9 cellular contexts compared by ENCODE assay signal in genomic region chr12:68613209-68613904, GRCh38. TPM values are rescaled to one million over a fixed set of nuclear protein-coding genes. Genes with fewer than 3 reads are reported as not detected.
DNase-seq lines count a peak whose midpoint lies in the region; FAIRE-seq and TF ChIP-seq lines count a peak whose summit lies in the region.
"Had no signal": no experiment of that assay in that cellular context is flagged by ENCODE, and none has a peak within 500 bp of the region (broad histone marks: within the 10 kb centered on the region; RNA-seq: fewer than 3 reads in every experiment).

No MANE protein-coding gene starts in this region.

- WGBS in mesenchymal stem cell: 97% methylated on average over 14 of the region's 18 CpGs
- WGBS in thymus: 81% methylated on average over 18 of the region's 18 CpGs

- H3K9ac ChIP-seq in mesenchymal stem cell (ENCODE audit: low read length): peak overlapping the region; percentile 99

- no peak for FAIRE-seq in D721Med (lab: Jason Lieb, UNC)

- no peak for TF ChIP-seq CTCF in D721Med (IDR thresholded peaks at IDR 0.05; ENCODE audit: insufficient read depth, missing control alignments)

- H2BK15ac ChIP-seq in mesenchymal stem cell (ENCODE audit: low read depth, poor library complexity, severe bottlenecking): peak overlapping the region; percentile 36

- H3K4me2 ChIP-seq in mesenchymal stem cell (ENCODE audit: low read length, poor library complexity, severe bottlenecking): peak overlapping the region; percentile 59

- H3K27ac ChIP-seq in mesenchymal stem cell (ENCODE audit: low read length, poor library complexity, severe bottlenecking) (no peak overlapping the region), thymus (ENCODE audit: low read depth) (peak overlapping the region; percentile 80)

- H3K36me3 Mint-ChIP-seq in activated naive CD8-positive, alpha-beta T cell: peaks cover 16% of the 10 kb centered on the region

- H3K36me3 ChIP-seq in mesenchymal stem cell (ENCODE audit: control insufficient read depth in 1 of 2, insufficient read depth in 2 of 2, low read depth in 1 of 2, low read length in 2 of 2) (peaks cover 0 to 4% of the 10 kb centered on the region in 2 experiments), thymus (ENCODE audit: control insufficient read depth, insufficient read depth) (peaks cover 5% of the 10 kb centered on the region)

- H3K4me3 ChIP-seq in mesenchymal stem cell (ENCODE audit: insufficient read depth in 1 of 2, low read depth in 1 of 2, low read length in 2 of 2) (peak overlapping the region in 1 of 2 experiments; percentile 83), thymus (ENCODE audit: low read length) (peak overlapping the region; percentile 95)

- no peaks in the 10 kb centered on the region for H3K9me3 Mint-ChIP-seq in activated naive CD8-positive, alpha-beta T cell (ENCODE audit: low read depth)

- no peak overlapping the region for H3K14ac ChIP-seq in mesenchymal stem cell (ENCODE audit: low read length in 2 of 2)

- H3K4me1 Mint-ChIP-seq in activated naive CD8-positive, alpha-beta T cell (ENCODE audit: low read depth): peaks cover 56% of the 10 kb centered on the region

- H3K18ac ChIP-seq in mesenchymal stem cell (ENCODE audit: low read depth in 1 of 2, low read length in 2 of 2): no peak overlapping the region

- no peak overlapping the region for H2BK120ac ChIP-seq in mesenchymal stem cell (ENCODE audit: low read depth, low read length)

- peak overlapping the region; percentile 95 for H3K27ac Mint-ChIP-seq in activated naive CD8-positive, alpha-beta T cell

- H2AFZ ChIP-seq in mesenchymal stem cell (ENCODE audit: low read depth, low read length): no peak overlapping the region

- H3K27me3 ChIP-seq in mesenchymal stem cell (ENCODE audit: control insufficient read depth in 1 of 2, insufficient read depth in 1 of 2, low read length in 2 of 2) (no peaks in the 10 kb centered on the region), thymus (ENCODE audit: control insufficient read depth, insufficient read depth) (no peaks in the 10 kb centered on the region)

- H2BK5ac ChIP-seq in mesenchymal stem cell (ENCODE audit: low read depth, low read length, poor library complexity, severe bottlenecking): no peak overlapping the region

- H4K8ac ChIP-seq in mesenchymal stem cell (ENCODE audit: low read length): no peak overlapping the region

- H3K4ac ChIP-seq in mesenchymal stem cell (ENCODE audit: low read depth in 1 of 2, low read length in 2 of 2): no peak overlapping the region

- no peak overlapping the region for H4K91ac ChIP-seq in mesenchymal stem cell (ENCODE audit: low read length)

- H3K4me1 ChIP-seq in mesenchymal stem cell (ENCODE audit: control insufficient read depth, insufficient read depth, low read depth, low read length): peaks cover 10% of the 10 kb centered on the region
- peaks cover 7% of the 10 kb centered on the region for H3K4me1 ChIP-seq in thymus (ENCODE audit: control insufficient read depth, insufficient read depth, low read length)

- no peak overlapping the region for H2BK12ac ChIP-seq in mesenchymal stem cell (ENCODE audit: low read length in 2 of 2)

- DNase-seq in activated CD4-positive, CD25-positive, alpha-beta regulatory T cell treated with anti-CD3 and anti-CD28 coated beads, Interleukin-2, amount 50 U/mL, for 16 hours (ENCODE audit: low read depth, low spot score): peak; percentile 8
- no peak for DNase-seq in activated CD4-positive, CD25-positive, alpha-beta regulatory T cell (lab: John Stamatoyannopoulos, UW)
- DNase-seq in mesenchymal stem cell (no peak), D721Med (ENCODE audit: insufficient read length, low spot score) (no peak), NCI-H748 treated with DMSO at 0.1 percent for 48 hours (lab: John Stamatoyannopoulos, UW) (no peak), HT-29 (ENCODE audit: low spot score) (no peak)
- DNase-seq: NCI-H2171 had no signal

- H3K79me1 ChIP-seq in mesenchymal stem cell (replicated peaks; ENCODE audit: low read length, poor library complexity, severe bottlenecking): no peaks in the 10 kb centered on the region

- no peaks in the 10 kb centered on the region for H3K9me3 ChIP-seq in mesenchymal stem cell (ENCODE audit: control insufficient read depth, low read length)
- no peaks in the 10 kb centered on the region for H3K9me3 ChIP-seq in thymus (ENCODE audit: control insufficient read depth)

- H3K4me3 Mint-ChIP-seq in activated naive CD8-positive, alpha-beta T cell: peak overlapping the region; percentile 93

- no peaks in the 10 kb centered on the region for H3K27me3 Mint-ChIP-seq in activated naive CD8-positive, alpha-beta T cell

- no peak overlapping the region for H3K23ac ChIP-seq in mesenchymal stem cell (ENCODE audit: low read length in 2 of 2)

- no peak overlapping the region for H2AK5ac ChIP-seq in mesenchymal stem cell (ENCODE audit: low read length, severe bottlenecking)

RNA-seq across cellular contexts. Expression of gene RAP1B, which starts 2.7 kb away (rescaled TPM):
- polyA plus RNA-seq in mesenchymal stem cell (2013, experiment 1 of 2): 219 TPM
- 229 TPM for polyA plus RNA-seq in mesenchymal stem cell (2013, experiment 2 of 2)
- polyA plus RNA-seq in thymus: 230 TPM
- total RNA-seq in HT-29 (2014; rRNA removed; shearing (Covaris generic)): 57.8 and 58.9 TPM in 2 replicates
